ENCODE assay signal across 20 cellular contexts in genomic region chr18:49048361-49048760, GRCh38.
DNase-seq lines count a peak whose midpoint lies in the region; ATAC-seq and TF ChIP-seq lines count a peak whose summit lies in the region.
"Had no signal": no experiment of that assay in that cellular context is flagged by ENCODE, and none has a peak within 500 bp of the region (broad histone marks: within the 10 kb centered on the region; RNA-seq: fewer than 3 reads in every experiment).

No MANE protein-coding gene starts in this region.

- DNase-seq in BJ (ENCODE audit: low read depth) (peak; percentile 96), HFFc6 (peak; percentile 88), dedifferentiated amniotic fluid mesenchymal stem cell (ENCODE audit: extremely low spot score) (peak; percentile 55), non-pigmented ciliary epithelial cell (ENCODE audit: low read depth) (peak; percentile 35), psoas muscle (no peak), cerebellar cortex (ENCODE audit: low spot score) (no peak), SIG-M5 (lab: John Stamatoyannopoulos, UW) (no peak)
- DNase-seq: activated T-cell treated with anti-CD3 and anti-CD28 coated beads, Interleukin-2, amount 50 U/mL, for 24 hours; brain microvascular endothelial cell; COR-L47; effector memory CD4-positive, alpha-beta T cell; heart left ventricle; Kasumi-1; left colon; NCI-H2029 treated with DMSO at 0.1 percent for 48 hours; T-helper 1 cell; upper lobe of right lung had no signal

- POLR2A ChIA-PET in BJ (lab: Charles Lee) = interaction anchor here (0.6 kb wide), 1 partner anchor 51 kb away, joined by 5 read pairs; no protein-coding TSS in a partner anchor

- intact Hi-C loops in psoas muscle (cut with DNase I) = loop anchor here in 1 of 2 donors (10.0 kb wide), 1 partner anchor 374 kb away; no protein-coding TSS in a partner anchor

- TF ChIP-seq CTCF in BJ (IDR thresholded peaks at IDR 0.05; ENCODE audit: insufficient read depth, low read depth, low read length) = peak; percentile 31; the same call in 1 of the 2 replicates
- TF ChIP-seq CTCF in HFFc6 (IDR thresholded peaks at IDR 0.05) = no peak
- TF ChIP-seq CTCF in psoas muscle (IDR thresholded peaks at IDR 0.05) = no peak

- H3K4me3 ChIP-seq in BJ (ENCODE audit: low read depth, low read length) = no peak overlapping the region; the same call in 1 of the 2 replicates
- H3K4me3 ChIP-seq in psoas muscle = no peak overlapping the region
- H3K4me3 ChIP-seq: heart left ventricle, prostate gland, upper lobe of right lung had no signal

- peaks cover 11% of the 10 kb centered on the region for H3K4me1 ChIP-seq in psoas muscle
- H3K4me1 ChIP-seq: prostate gland had no signal

- H3K27ac Mint-ChIP-seq in HFFc6 = peak overlapping the region; percentile 93

- no peaks in the 10 kb centered on the region for H3K9me3 ChIP-seq in psoas muscle
- H3K9me3 ChIP-seq: heart left ventricle, prostate gland, upper lobe of right lung had no signal

- CTCF ChIA-PET in BJ (lab: Yijun Ruan, JAX) = interaction anchor here (0.6 to 1.5 kb wide), 7 partner anchors 11 to 337 kb away, joined by 3 to 5 read pairs (median 4); no protein-coding TSS in a partner anchor

- peak overlapping the region; percentile 63 for H3K4me3 Mint-ChIP-seq in HFFc6
- H3K4me3 Mint-ChIP-seq: activated T-cell treated with anti-CD3 and anti-CD28 coated beads, Interleukin-2, amount 50 U/mL, for 24 hours had no signal

- H3K9me3 Mint-ChIP-seq in HFFc6 = no peaks in the 10 kb centered on the region
- H3K9me3 Mint-ChIP-seq: activated T-cell treated with anti-CD3 and anti-CD28 coated beads, Interleukin-2, amount 50 U/mL, for 24 hours had no signal

- H3K27me3 ChIP-seq in BJ (ENCODE audit: control insufficient read depth, insufficient read depth, low read length) = no peaks in the 10 kb centered on the region
- H3K27me3 ChIP-seq in psoas muscle (ENCODE audit: insufficient read depth in 3 of 3, low read length in 2 of 3) = no peaks in the 10 kb centered on the region
- H3K27me3 ChIP-seq: brain microvascular endothelial cell, heart left ventricle, upper lobe of right lung had no signal

- no peak overlapping the region for H3K27ac ChIP-seq in psoas muscle
- H3K27ac ChIP-seq: brain microvascular endothelial cell, heart left ventricle, prostate gland, RWPE1, upper lobe of right lung had no signal

- no peaks in the 10 kb centered on the region for H3K36me3 Mint-ChIP-seq in HFFc6 (ENCODE audit: low read depth)

- H3K27me3 Mint-ChIP-seq in HFFc6 (ENCODE audit: insufficient read depth) = no peaks in the 10 kb centered on the region; the same call in none of the 2 replicates
- H3K27me3 Mint-ChIP-seq: activated T-cell treated with anti-CD3 and anti-CD28 coated beads, Interleukin-2, amount 50 U/mL, for 24 hours had no signal

- no peaks in the 10 kb centered on the region for H3K36me3 ChIP-seq in BJ (ENCODE audit: control insufficient read depth, insufficient read depth, low read length)
- peaks cover 0 to 5% of the 10 kb centered on the region in 2 donors for H3K36me3 ChIP-seq in psoas muscle (ENCODE audit: insufficient read depth in 1 of 2, low read depth in 1 of 2)
- H3K36me3 ChIP-seq: brain microvascular endothelial cell, prostate gland had no signal

- 87 to 92% (median 89%) methylated on average over 5 of the region's 5 CpGs for WGBS in psoas muscle, 3 donors

- ATAC-seq in psoas muscle = no peak
- ATAC-seq: HCT116, heart left ventricle, left colon, upper lobe of right lung had no signal

- peaks cover 52% of the 10 kb centered on the region for H3K4me1 Mint-ChIP-seq in HFFc6 (ENCODE audit: low read depth)

Comparison
In these comparisons a context has a peak if more than half of its experiments do, and no peak if none do; other contexts are left out.
1. DNase-seq: peak in BJ (single experiment), HFFc6 (single experiment), dedifferentiated amniotic fluid mesenchymal stem cell (single experiment) and non-pigmented ciliary epithelial cell (single experiment); none in psoas muscle (0 of 2), cerebellar cortex (single experiment) and SIG-M5 (single experiment).